ENCODE assay signal across 8 cellular contexts in the genomic region with DNA sequence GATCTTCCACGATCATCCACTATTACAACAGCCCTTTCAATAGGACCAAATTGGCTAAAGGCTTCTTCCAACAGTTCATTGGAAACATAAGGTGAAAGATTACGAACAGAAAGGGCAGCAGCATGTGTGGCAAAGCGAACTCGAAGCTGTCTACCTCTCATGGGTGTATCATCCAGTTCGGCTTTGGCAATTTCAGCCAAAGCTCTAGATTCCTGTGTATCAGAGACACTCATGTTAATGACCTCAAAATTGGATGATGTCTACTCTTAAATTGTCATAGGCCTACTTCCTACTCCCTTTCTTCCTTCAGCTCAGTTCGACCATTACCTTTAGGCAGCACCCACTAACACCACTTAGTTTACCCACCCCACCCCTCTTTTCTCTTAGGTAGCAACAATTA. TPM values are rescaled to one million over a fixed set of nuclear protein-coding genes. Genes with fewer than 3 reads are reported as not detected.
DNase-seq lines count a peak whose midpoint lies in the region; ATAC-seq and TF ChIP-seq lines count a peak whose summit lies in the region.

No MANE protein-coding gene starts in this region.

- no peaks in the 10 kb centered on the region for H3K4me1 ChIP-seq in BE2C

- peaks cover 27 to 73% (median 69%) of the 10 kb centered on the region in 4 donors for H3K4me1 Mint-ChIP-seq in naive thymus-derived CD8-positive, alpha-beta T cell

- H3K27me3 ChIP-seq in BE2C: no peaks in the 10 kb centered on the region

- H3K9me3 Mint-ChIP-seq in naive thymus-derived CD8-positive, alpha-beta T cell: no peaks in the 10 kb centered on the region

- H3K9me3 ChIP-seq in BE2C (no peaks in the 10 kb centered on the region), KOPT-K1 (ENCODE audit: insufficient read depth, low read length, poor library complexity, severe bottlenecking) (no peaks in the 10 kb centered on the region)

- no peaks in the 10 kb centered on the region for H3K27me3 Mint-ChIP-seq in naive thymus-derived CD8-positive, alpha-beta T cell

- DNase-seq in BE2C: no peak
- DNase-seq in coronary artery (ENCODE audit: low spot score): no peak
- DNase-seq in naive thymus-derived CD8-positive, alpha-beta T cell: peak in 1 of 10 donors; percentile 5
- DNase-seq in RPMI8226: no peak
- DNase-seq in T-helper 9 cell: no peak

- peaks cover 67% of the 10 kb centered on the region for H3K36me3 ChIP-seq in BE2C
- peaks cover 65% of the 10 kb centered on the region for H3K36me3 ChIP-seq in KOPT-K1 (ENCODE audit: insufficient read depth, low read length)

- peak overlapping the region; percentile 87 to 98 (median 94) for H3K4me3 Mint-ChIP-seq in naive thymus-derived CD8-positive, alpha-beta T cell

- H3K27ac ChIP-seq in KOPT-K1 (ENCODE audit: low read depth, low read length, poor library complexity, severe bottlenecking) (peak overlapping the region; percentile 99), coronary artery (peak overlapping the region in 1 of 2 donors; percentile 14)

- ATAC-seq in naive thymus-derived CD8-positive, alpha-beta T cell: no peak
- no peak for ATAC-seq in GM21381 (IDR thresholded peaks at IDR 0.05; ENCODE audit: unreplicated experiment)
- ATAC-seq in GM19023 (IDR thresholded peaks at IDR 0.05; ENCODE audit: unreplicated experiment): no peak

- POLR2A ChIA-PET in naive thymus-derived CD8-positive, alpha-beta T cell (lab: Charles Lee): interaction anchor here (1.0 to 1.3 kb wide), 3 partner anchors 12 to 23 kb away, joined by 3 to 4 read pairs (median 4); no protein-coding TSS in a partner anchor

- TF ChIP-seq CTCF in BE2C (IDR thresholded peaks at IDR 0.05; ENCODE audit: low read depth, low read length) (no peak), coronary artery (IDR thresholded peaks at IDR 0.05) (no peak)

- peaks cover 13 to 61% (median 45%) of the 10 kb centered on the region in 3 donors for H3K36me3 Mint-ChIP-seq in naive thymus-derived CD8-positive, alpha-beta T cell

- H3K4me3 ChIP-seq in BE2C (ENCODE audit: low read depth, low read length): peak overlapping the region; percentile 97
- peak overlapping the region; percentile 99 for H3K4me3 ChIP-seq in coronary artery

- H3K27ac Mint-ChIP-seq in naive thymus-derived CD8-positive, alpha-beta T cell: peak overlapping the region; percentile 88 to 99 (median 94)

RNA-seq across cellular contexts. Expression of a gene that starts 2.2 kb away (rescaled TPM):
- polyA plus RNA-seq in BE2C (2012; ENCODE audit: insufficient read depth, insufficient read length, low read depth): 234 TPM
- total RNA-seq in naive thymus-derived CD8-positive, alpha-beta T cell: 100 to 1,000 TPM; 400 to 418 TPM
- polyA plus RNA-seq in naive thymus-derived CD8-positive, alpha-beta T cell: 100 to 1,000 TPM in 2 of 3 donors, 10 to 100 TPM in 1; 85.6 to 138 (median 104) TPM
